Comparison of ENCODE assay signal across 9 cellular contexts in genomic region chr5:101174981-101175380, GRCh38.
"Had no signal": no experiment of that assay in that cellular context is flagged by ENCODE, and none has a peak within 500 bp of the region (broad histone marks: within the 10 kb centered on the region; RNA-seq: fewer than 3 reads in every experiment).

No MANE protein-coding gene starts in this region.

- H3K36me3 ChIP-seq: HAP-1 had no signal

- H3K4me3 ChIP-seq: HAP-1, K562 had no signal

- ATAC-seq: HCT116, HepG2, K562 had no signal

- H3K4me1 ChIP-seq: HAP-1 had no signal

- H3K9me3 ChIP-seq: HAP-1 had no signal

- DNase-seq: GOT3, H7, HFFc6, IMR-90, KG1 had no signal
